Comparison of ENCODE assay signal across 8 cellular contexts in the genomic region with DNA sequence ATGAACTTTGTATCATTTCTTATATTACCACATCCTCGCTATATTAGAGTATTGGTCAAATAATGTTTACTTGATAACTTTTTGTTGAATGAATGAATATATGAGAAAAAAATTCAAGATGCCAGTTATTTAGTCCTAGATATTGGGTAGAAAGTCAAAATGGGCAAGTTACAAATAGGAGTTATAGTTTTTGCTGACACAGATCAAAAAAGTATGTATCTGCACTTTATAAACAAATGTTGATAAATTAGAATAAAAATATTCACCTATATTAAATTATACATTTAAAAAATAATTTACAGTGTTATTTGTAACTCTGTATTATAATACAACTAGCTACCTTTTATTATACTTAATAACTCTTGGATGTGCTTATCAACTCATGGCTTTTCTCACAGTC. TPM values are rescaled to one million over a fixed set of nuclear protein-coding genes. Genes with fewer than 3 reads are reported as not detected.
"Had no signal": no experiment of that assay in that cellular context is flagged by ENCODE, and none has a peak within 500 bp of the region (broad histone marks: within the 10 kb centered on the region; RNA-seq: fewer than 3 reads in every experiment).

No MANE protein-coding gene starts in this region.

- H3K9me3 Mint-ChIP-seq: GM23338, H9 had no signal

- H3K27ac Mint-ChIP-seq: GM23338, H9 had no signal

- H3K4me3 Mint-ChIP-seq: GM23338, H9 had no signal

- H3K4me1 Mint-ChIP-seq: GM23338 had no signal

- DNase-seq: H9, HCEC 1CT, KBM-7 had no signal

- ATAC-seq: GM23338 had no signal

- H3K4me2 ChIP-seq: GM23338 had no signal

- H2AFZ ChIP-seq: GM23338 had no signal

- H3K4me3 ChIP-seq: GM23338 had no signal

- FAIRE-seq: H1, H54, HTR-8/SVneo had no signal

RNA-seq across cellular contexts. Expression of a gene that starts 57.8 kb away (rescaled TPM):
- total RNA-seq: GM23338, H1, H9, HT-29 had no signal
- polyA plus RNA-seq: GM23338 had no signal
